In genomic region chr17:41692722-41693521, GRCh38 we compare ENCODE assay signal across 2 cellular contexts.
TF ChIP-seq lines count a peak whose summit lies in the region.

No MANE protein-coding gene starts in this region.

TF ChIP-seq in K562, 482 proteins besides CTCF, POLR2A, EP300 and RAD21 (continued from another document and continues in another):
- peak; percentile 76 for TF ChIP-seq SUPT5H (IDR thresholded peaks at IDR 0.05)
- no peak for TF ChIP-seq ZNF12 (CRISPR knock-in tag; IDR thresholded peaks at IDR 0.05)
- TF ChIP-seq RBM22 (IDR thresholded peaks at IDR 0.05; ENCODE audit: low read depth, low read length, poor library complexity, severe bottlenecking) = peak; percentile 75
- 0 out of 2 replicates have a peak, but pooled peaks have one; percentile 40 for TF ChIP-seq PREB (CRISPR knock-in tag; IDR thresholded peaks at IDR 0.05)
- TF ChIP-seq DIDO1 (tag; IDR thresholded peaks at IDR 0.05; ENCODE audit: low read depth) = no peak
- TF ChIP-seq SIN3A (IDR thresholded peaks at IDR 0.05; ENCODE audit: borderline replicate concordance in 2 of 2, control insufficient read depth in 1 of 2, low read depth in 2 of 2, low read length in 2 of 2) = 0 out of 4 replicates have a peak, but pooled peaks of 1 of the 2 experiments have one; percentile 62
- TF ChIP-seq BACH1 (tag; IDR thresholded peaks at IDR 0.05) = no peak
- no peak for TF ChIP-seq ZNF717 (CRISPR knock-in tag; IDR thresholded peaks at IDR 0.05)
- peak; percentile 48 for TF ChIP-seq EWSR1 (IDR thresholded peaks at IDR 0.05; ENCODE audit: borderline replicate concordance, low read depth, partially characterized antibody)
- 0 out of 2 replicates have a peak, but pooled peaks have one; percentile 43 for TF ChIP-seq CBX1 (IDR thresholded peaks at IDR 0.05; ENCODE audit: low read depth)
- 0 out of 2 replicates have a peak, but pooled peaks have one; percentile 66 for TF ChIP-seq FOXK1 (CRISPR knock-in tag; IDR thresholded peaks at IDR 0.05; ENCODE audit: borderline replicate concordance)
- TF ChIP-seq ZNF655 (CRISPR knock-in tag; IDR thresholded peaks at IDR 0.05) = peak; percentile 84; the same call in 1 of the 2 replicates
- peak; percentile 25 to 67; a peak in 1 of 4 replicates for TF ChIP-seq BCLAF1 (IDR thresholded peaks at IDR 0.05; ENCODE audit: borderline replicate concordance in 1 of 2, control insufficient read depth in 1 of 2, low read depth in 2 of 2, low read length in 1 of 2)
- 0 out of 2 replicates have a peak, but pooled peaks have one; percentile 9 for TF ChIP-seq CREB5 (CRISPR knock-in tag; IDR thresholded peaks at IDR 0.05)
- TF ChIP-seq KDM4B (IDR thresholded peaks at IDR 0.05; ENCODE audit: borderline replicate concordance in 2 of 2, low read depth in 1 of 2) = no peak
- peak; percentile 12 for TF ChIP-seq FIP1L1 (IDR thresholded peaks at IDR 0.05; ENCODE audit: low read depth, low read length, poor library complexity, severe bottlenecking)
- no peak for TF ChIP-seq C11orf30 (IDR thresholded peaks at IDR 0.05; ENCODE audit: low read depth)
- TF ChIP-seq POLR2AphosphoS2 (IDR thresholded peaks at IDR 0.05; ENCODE audit: low read length) = peak; percentile 33
- TF ChIP-seq TCFL5 (CRISPR knock-in tag; conservative IDR thresholded peaks at IDR 0.05) = no peak
- no peak for TF ChIP-seq TRIM24 (IDR thresholded peaks at IDR 0.05)

TF ChIP-seq in neural cell, 6 proteins besides CTCF, POLR2A, EP300 and RAD21 (continued from another document):
- no peak for TF ChIP-seq SMC3 (conservative IDR thresholded peaks at IDR 0.05; ENCODE audit: poor library complexity)
- peak; percentile 16 for TF ChIP-seq POLR2AphosphoS5 (IDR thresholded peaks at IDR 0.05)
- no peak for TF ChIP-seq TAF1 (IDR thresholded peaks at IDR 0.05; ENCODE audit: low read depth)
- no peak for TF ChIP-seq MXI1 (conservative IDR thresholded peaks at IDR 0.05; ENCODE audit: poor library complexity, severe bottlenecking)
- no peak for TF ChIP-seq REST (IDR thresholded peaks at IDR 0.05; ENCODE audit: borderline replicate concordance)
